8 cellular contexts compared by ENCODE assay signal in the genomic region with DNA sequence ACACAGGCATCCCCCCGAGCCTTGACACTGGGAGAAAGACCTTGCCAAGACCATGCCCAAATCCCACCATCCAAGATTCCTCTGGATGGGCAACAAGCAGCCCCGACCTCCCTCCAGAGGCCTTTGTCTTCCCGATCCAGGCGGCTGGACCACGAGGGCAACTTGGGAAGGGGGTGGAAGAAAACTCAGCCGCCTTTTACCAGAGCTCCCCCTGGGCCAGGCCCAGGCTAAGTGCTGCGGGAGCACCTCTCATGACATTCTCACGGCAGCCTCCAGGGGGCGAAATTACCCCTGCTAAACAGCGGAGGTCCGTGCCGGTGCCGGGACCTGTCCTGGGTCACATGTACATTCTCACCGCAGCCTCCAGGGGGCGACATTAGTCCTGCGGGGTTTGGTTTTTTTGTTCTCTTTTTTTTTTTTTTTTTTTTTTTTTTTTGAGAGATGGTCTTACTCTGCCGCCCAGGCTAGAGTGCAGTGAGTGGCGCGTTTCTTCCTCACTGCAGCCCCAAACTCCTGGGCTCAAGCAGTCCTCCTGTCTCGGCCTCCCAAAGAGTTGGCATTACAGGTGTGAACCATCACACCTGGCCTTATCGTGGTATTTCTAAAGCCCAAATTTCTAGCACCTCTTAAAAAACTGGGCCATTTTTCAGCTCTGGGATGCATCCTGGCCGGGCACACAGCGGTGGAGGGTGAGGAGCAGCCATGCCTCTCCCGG. TPM values are rescaled to one million over a fixed set of nuclear protein-coding genes. Genes with fewer than 3 reads are reported as not detected.
DNase-seq lines count a peak whose midpoint lies in the region; ATAC-seq and TF ChIP-seq lines count a peak whose summit lies in the region.

No MANE protein-coding gene starts in this region.

- ATAC-seq in GM18867 (IDR thresholded peaks at IDR 0.05; ENCODE audit: unreplicated experiment), result peak; percentile 81
- peak; percentile 73 for ATAC-seq in HG03139 (IDR thresholded peaks at IDR 0.05; ENCODE audit: unreplicated experiment)
- ATAC-seq in activated B cell treated with CpG ODN at 0.5 μM for 24 hours (ENCODE audit: low read depth), result peak; percentile 100

- H3K27ac Mint-ChIP-seq in activated B cell treated with CpG ODN at 0.5 μM for 24 hours, result peak overlapping the region; percentile 68

- no peaks in the 10 kb centered on the region for H3K9me3 Mint-ChIP-seq in activated B cell treated with CpG ODN at 0.5 μM for 24 hours

- POLR2A ChIA-PET in activated B cell treated with CpG ODN at 0.5 μM for 24 hours (lab: Charles Lee), result interaction anchor here (0.5 to 1.9 kb wide), 6 partner anchors 30 to 815 kb away, joined by 3 to 7 read pairs (median 3); a partner anchor contains a TSS

- peaks cover 27% of the 10 kb centered on the region for H3K36me3 Mint-ChIP-seq in activated B cell treated with CpG ODN at 0.5 μM for 24 hours (ENCODE audit: low read depth)

- TF ChIP-seq CTCF in activated B cell treated with CpG ODN at 0.5 μM for 24 hours (IDR thresholded peaks at IDR 0.05) (peak; percentile 65), cardiac fibroblast (IDR thresholded peaks at IDR 0.05; ENCODE audit: low read depth, low read length) (peak; percentile 94)

- intact Hi-C loops in activated B cell treated with CpG ODN at 0.5 μM for 24 hours (cut with micrococcal nuclease), result loop anchor here (1.0 to 5.0 kb wide), 7 partner anchors 45 to 450 kb away; no protein-coding TSS in a partner anchor

- H3K4me3 ChIP-seq in cardiac fibroblast (replicated peaks in 1 of 2; ENCODE audit: low read depth in 2 of 2, low read length in 2 of 2), result no peak overlapping the region

- peaks cover 9% of the 10 kb centered on the region for H3K4me1 Mint-ChIP-seq in activated B cell treated with CpG ODN at 0.5 μM for 24 hours

- H3K27me3 Mint-ChIP-seq in activated B cell treated with CpG ODN at 0.5 μM for 24 hours, result no peaks in the 10 kb centered on the region

- CTCF ChIA-PET in activated B cell treated with CpG ODN at 0.5 μM for 24 hours (lab: Charles Lee), result interaction anchor here (0.6 to 2.2 kb wide), 9 partner anchors 11 to 85 kb away, joined by 3 to 9 read pairs (median 4); a partner anchor contains a TSS

- DNase-seq in AG08395 (ENCODE audit: low spot score) (peak; percentile 98), NCI-H226 (peak; percentile 76), activated B cell treated with CpG ODN at 0.5 μM for 24 hours (peak; percentile 94), cardiac fibroblast (ENCODE audit: low read depth in 2 of 2) (peak; percentile 96), islet precursor cell (peak; percentile 99)
- peak; percentile 95 to 96 for DNase-seq in stimulated activated CD4-positive, alpha-beta T cell treated with anti-CD3 and anti-CD28 coated beads, Interleukin-1b, Interleukin-23, amount 100 ng/mL, for 4 hours (ENCODE audit: low read depth in 2 of 2)

- no peak overlapping the region for H3K4me3 Mint-ChIP-seq in activated B cell treated with CpG ODN at 0.5 μM for 24 hours

RNA-seq across cellular contexts. Expression of a gene that starts 2.1 kb away (rescaled TPM):
- total RNA-seq in activated B cell treated with CpG ODN at 0.5 μM for 24 hours, result 0.29 and 0.51 TPM in 2 replicates

RNA-seq across cellular contexts. Expression of a gene that starts 24.5 kb away (rescaled TPM):
- 64.7 and 77.3 TPM in 2 replicates for total RNA-seq in activated B cell treated with CpG ODN at 0.5 μM for 24 hours

RNA-seq across cellular contexts. Expression of a gene that starts 34.9 kb away (rescaled TPM):
- total RNA-seq in activated B cell treated with CpG ODN at 0.5 μM for 24 hours, result 34.3 and 39.0 TPM in 2 replicates

RNA-seq across cellular contexts. Expression of a gene that starts 45.8 kb away (rescaled TPM):
- 131 and 150 TPM in 2 replicates for total RNA-seq in activated B cell treated with CpG ODN at 0.5 μM for 24 hours

RNA-seq across cellular contexts. Expression of a gene that starts 47.0 kb away (rescaled TPM):
- not detected in 2 replicates for total RNA-seq in activated B cell treated with CpG ODN at 0.5 μM for 24 hours
